ENCODE assay signal across 19 cellular contexts in the genomic region with DNA sequence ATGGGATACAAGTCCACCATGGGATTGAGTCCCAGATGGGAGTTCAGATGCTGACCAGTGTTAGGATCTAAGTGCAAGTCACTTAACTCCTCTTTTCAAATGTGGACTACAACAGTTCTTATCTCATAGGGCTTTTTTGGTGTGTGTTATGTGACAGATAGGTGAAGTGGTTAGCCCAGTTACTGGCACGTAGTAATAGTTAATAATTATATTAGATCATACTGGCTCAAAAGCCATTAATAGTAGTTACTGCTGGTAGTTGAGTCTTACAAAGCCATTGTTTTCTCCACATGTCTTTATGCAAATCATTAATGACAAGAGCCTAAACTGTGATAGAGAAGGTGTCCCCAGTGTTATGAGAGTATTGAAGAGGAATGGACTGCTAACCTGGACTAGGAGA.
"Had no signal": no experiment of that assay in that cellular context is flagged by ENCODE, and none has a peak within 500 bp of the region (broad histone marks: within the 10 kb centered on the region; RNA-seq: fewer than 3 reads in every experiment).

No MANE protein-coding gene starts in this region.

- H3K4me3 ChIP-seq: heart left ventricle, mucosa of descending colon, sigmoid colon had no signal

- H3K27ac ChIP-seq: heart left ventricle, sigmoid colon had no signal

- H3K4me1 ChIP-seq: sigmoid colon had no signal

- H3K9me3 ChIP-seq: heart left ventricle, mucosa of descending colon, sigmoid colon had no signal

- FAIRE-seq: astrocyte, colon had no signal

- H3K36me3 ChIP-seq: heart left ventricle, sigmoid colon had no signal

- DNase-seq: activated CD4-positive, alpha-beta T cell treated with anti-CD3 and anti-CD28 coated beads, Interleukin-2, amount 10 ng/mL, durations not matched to agents 7 days and 5 days; activated CD8-positive, alpha-beta T cell treated with anti-CD3 and anti-CD28 coated beads for 36 hours; heart left ventricle; islet precursor cell; left cardiac atrium; mesenchymal stem cell; mucosa of descending colon; occipital lobe; posterior cingulate gyrus; retina; sigmoid colon; stimulated activated CD4-positive, alpha-beta T cell treated with anti-CD3 and anti-CD28 coated beads, Interleukin-2, amount 100 ng/mL, for 48 hours; stimulated activated CD8-positive, alpha-beta memory T cell treated with anti-CD3 and anti-CD28 coated beads, Interleukin-4, amount 100 ng/mL, for 48 hours; stimulated activated naive B cell treated with anti-CD40 and anti-IgM and Interleukin-4, amounts not matched to agents 10 μg/mL and 1 μg/mL and 100 μg/mL, for 72 hours; SW 1271 had no signal

- H3K27me3 ChIP-seq: heart left ventricle, sigmoid colon had no signal

- ATAC-seq: activated CD4-positive, CD25-positive, alpha-beta regulatory T cell treated with anti-CD3 and anti-CD28 coated beads, Interleukin-2, amount 50 U/mL, for 24 hours; activated CD8-positive, alpha-beta T cell treated with anti-CD3 and anti-CD28 coated beads for 36 hours; activated naive CD4-positive, alpha-beta T cell treated with anti-CD3 and anti-CD28 coated beads, Interleukin-2, amount 50 U/mL, for 72 hours; heart left ventricle; left cardiac atrium; mucosa of descending colon; stimulated activated naive B cell treated with anti-CD40 and anti-IgM and Interleukin-4, amounts not matched to agents 10 μg/mL and 1 μg/mL and 100 μg/mL, for 72 hours had no signal
